ENCODE assay signal across 28 cellular contexts in genomic region chr1:187257476-187257875, GRCh38.
"Had no signal": no experiment of that assay in that cellular context is flagged by ENCODE, and none has a peak within 500 bp of the region (broad histone marks: within the 10 kb centered on the region; RNA-seq: fewer than 3 reads in every experiment).

No MANE protein-coding gene starts in this region.

- DNase-seq: stimulated activated CD4-positive, alpha-beta T cell treated with anti-CD3 and anti-CD28 coated beads, Interleukin-2, amount 100 ng/mL, for 48 hours; stimulated activated CD4-positive, alpha-beta T cell treated with anti-CD3 and anti-CD28 coated beads, Interleukin-4, amount 100 ng/mL, for 1 hour; stimulated activated CD4-positive, alpha-beta T cell treated with anti-CD3 and anti-CD28 coated beads, Interleukin-4, amount 100 ng/mL, for 24 hours; stimulated activated CD4-positive, alpha-beta T cell treated with anti-CD3 and anti-CD28 coated beads, Interleukin-4, amount 100 ng/mL, for 4 hours; stimulated activated CD8-positive, alpha-beta memory T cell treated with anti-CD3 and anti-CD28 coated beads, Interleukin-4, amount 100 ng/mL, for 48 hours; stimulated activated naive B cell treated with anti-CD40 and anti-IgM and Interleukin-4, amounts not matched to agents 10 μg/mL and 1 μg/mL and 100 μg/mL, for 72 hours; stimulated activated naive CD4-positive, alpha-beta T cell; stimulated activated naive CD4-positive, alpha-beta T cell treated with Interleukin-2 at 50 U/mL for 16 hours; stimulated activated naive CD8-positive, alpha-beta T cell treated with anti-CD3 and anti-CD28 coated beads, Interleukin-15, amount 100 ng/mL, for 72 hours; stimulated activated naive CD8-positive, alpha-beta T cell treated with anti-CD3 and anti-CD28 coated beads, Interleukin-15, Interleukin-2, amounts not matched to agents 100 U/mL and 50 U/mL, for 24 hours; stomach; substantia nigra; testis; thyroid gland; tibial artery; transverse colon; trophoblast cell; upper lobe of left lung; upper lobe of right lung; uterus had no signal

- H3K9me3 ChIP-seq: stomach, suprapubic skin, testis, thoracic aorta, thyroid gland, tibial artery, tibial nerve, transverse colon, upper lobe of left lung, upper lobe of right lung, uterus, vagina had no signal

- H3K27ac Mint-ChIP-seq: stimulated activated effector memory CD8-positive, alpha-beta T cell treated with anti-CD3 and anti-CD28 coated beads, Interleukin-12 subunit alpha, Interleukin-12 subunit beta, amount 100 ng/mL, for 72 hours; stimulated activated memory B cell treated with anti-CD40 and anti-IgM and Interleukin-4, amounts not matched to agents 10 μg/mL and 1 μg/mL and 100 μg/mL, for 72 hours; stimulated activated naive B cell treated with anti-CD40 and anti-IgM and Interleukin-4, amounts not matched to agents 10 μg/mL and 1 μg/mL and 100 μg/mL, for 72 hours; stimulated activated naive CD8-positive, alpha-beta T cell treated with anti-CD3 and anti-CD28 coated beads, Interleukin-15, amount 100 ng/mL, for 72 hours; stimulated activated naive CD8-positive, alpha-beta T cell treated with anti-CD3 and anti-CD28 coated beads, Interleukin-15, Interleukin-2, amounts not matched to agents 100 ng/mL and 50 ng/mL, for 24 hours; type B pancreatic cell had no signal

- H3K4me3 Mint-ChIP-seq: stimulated activated effector memory CD8-positive, alpha-beta T cell treated with anti-CD3 and anti-CD28 coated beads, Interleukin-12 subunit alpha, Interleukin-12 subunit beta, amount 100 ng/mL, for 72 hours; stimulated activated memory B cell treated with anti-CD40 and anti-IgM and Interleukin-4, amounts not matched to agents 10 μg/mL and 1 μg/mL and 100 μg/mL, for 72 hours; stimulated activated naive B cell treated with anti-CD40 and anti-IgM and Interleukin-4, amounts not matched to agents 10 μg/mL and 1 μg/mL and 100 μg/mL, for 72 hours; stimulated activated naive CD8-positive, alpha-beta T cell treated with anti-CD3 and anti-CD28 coated beads, Interleukin-15, amount 100 ng/mL, for 72 hours; stimulated activated naive CD8-positive, alpha-beta T cell treated with anti-CD3 and anti-CD28 coated beads, Interleukin-15, Interleukin-2, amounts not matched to agents 100 ng/mL and 50 ng/mL, for 24 hours; type B pancreatic cell had no signal

- H3K27me3 ChIP-seq: stomach, suprapubic skin, testis, thyroid gland, tibial artery, tibial nerve, transverse colon, upper lobe of left lung, upper lobe of right lung, uterus, vagina had no signal

- H3K9me3 Mint-ChIP-seq: stimulated activated memory B cell treated with anti-CD40 and anti-IgM and Interleukin-4, amounts not matched to agents 10 μg/mL and 1 μg/mL and 100 μg/mL, for 72 hours; stimulated activated naive B cell treated with anti-CD40 and anti-IgM and Interleukin-4, amounts not matched to agents 10 μg/mL and 1 μg/mL and 100 μg/mL, for 72 hours; stimulated activated naive CD8-positive, alpha-beta T cell treated with anti-CD3 and anti-CD28 coated beads, Interleukin-15, amount 100 ng/mL, for 72 hours; stimulated activated naive CD8-positive, alpha-beta T cell treated with anti-CD3 and anti-CD28 coated beads, Interleukin-15, Interleukin-2, amounts not matched to agents 100 ng/mL and 50 ng/mL, for 24 hours; type B pancreatic cell had no signal

- H3K36me3 Mint-ChIP-seq: stimulated activated effector memory CD8-positive, alpha-beta T cell treated with anti-CD3 and anti-CD28 coated beads, Interleukin-12 subunit alpha, Interleukin-12 subunit beta, amount 100 ng/mL, for 72 hours; stimulated activated memory B cell treated with anti-CD40 and anti-IgM and Interleukin-4, amounts not matched to agents 10 μg/mL and 1 μg/mL and 100 μg/mL, for 72 hours; stimulated activated naive B cell treated with anti-CD40 and anti-IgM and Interleukin-4, amounts not matched to agents 10 μg/mL and 1 μg/mL and 100 μg/mL, for 72 hours; type B pancreatic cell had no signal

- H3K27me3 Mint-ChIP-seq: stimulated activated memory B cell treated with anti-CD40 and anti-IgM and Interleukin-4, amounts not matched to agents 10 μg/mL and 1 μg/mL and 100 μg/mL, for 72 hours; stimulated activated naive B cell treated with anti-CD40 and anti-IgM and Interleukin-4, amounts not matched to agents 10 μg/mL and 1 μg/mL and 100 μg/mL, for 72 hours; stimulated activated naive CD8-positive, alpha-beta T cell treated with anti-CD3 and anti-CD28 coated beads, Interleukin-15, amount 100 ng/mL, for 72 hours; stimulated activated naive CD8-positive, alpha-beta T cell treated with anti-CD3 and anti-CD28 coated beads, Interleukin-15, Interleukin-2, amounts not matched to agents 100 ng/mL and 50 ng/mL, for 24 hours; type B pancreatic cell had no signal

- ATAC-seq: stimulated activated effector memory CD8-positive, alpha-beta T cell treated with anti-CD3 and anti-CD28 coated beads, Interleukin-12 subunit alpha, Interleukin-12 subunit beta, amount 100 ng/mL, for 72 hours; stimulated activated memory B cell treated with anti-CD40 and anti-IgM and Interleukin-4, amounts not matched to agents 10 μg/mL and 1 μg/mL and 100 μg/mL, for 72 hours; stimulated activated naive B cell treated with anti-CD40 and anti-IgM and Interleukin-4, amounts not matched to agents 10 μg/mL and 1 μg/mL and 100 μg/mL, for 72 hours; stimulated activated naive CD8-positive, alpha-beta T cell treated with anti-CD3 and anti-CD28 coated beads, Interleukin-15, amount 100 ng/mL, for 72 hours; stimulated activated naive CD8-positive, alpha-beta T cell treated with anti-CD3 and anti-CD28 coated beads, Interleukin-15, Interleukin-2, amounts not matched to agents 100 U/mL and 50 U/mL, for 24 hours; upper lobe of right lung had no signal

- H3K4me1 ChIP-seq: stomach, suprapubic skin, testis, thyroid gland, tibial artery, tibial nerve, transverse colon, upper lobe of left lung, upper lobe of right lung, uterus, vagina had no signal

- H3K4me1 Mint-ChIP-seq: stimulated activated effector memory CD8-positive, alpha-beta T cell treated with anti-CD3 and anti-CD28 coated beads, Interleukin-12 subunit alpha, Interleukin-12 subunit beta, amount 100 ng/mL, for 72 hours; stimulated activated memory B cell treated with anti-CD40 and anti-IgM and Interleukin-4, amounts not matched to agents 10 μg/mL and 1 μg/mL and 100 μg/mL, for 72 hours; stimulated activated naive B cell treated with anti-CD40 and anti-IgM and Interleukin-4, amounts not matched to agents 10 μg/mL and 1 μg/mL and 100 μg/mL, for 72 hours; stimulated activated naive CD8-positive, alpha-beta T cell treated with anti-CD3 and anti-CD28 coated beads, Interleukin-15, amount 100 ng/mL, for 72 hours had no signal

- H3K27ac ChIP-seq: stomach, suprapubic skin, testis, thoracic aorta, thyroid gland, tibial artery, tibial nerve, transverse colon, upper lobe of left lung, upper lobe of right lung, uterus, vagina had no signal

- H3K36me3 ChIP-seq: stomach, suprapubic skin, thoracic aorta, thyroid gland, tibial artery, tibial nerve, transverse colon, upper lobe of left lung, upper lobe of right lung, uterus, vagina had no signal

- H3K4me3 ChIP-seq: stomach, suprapubic skin, testis, thoracic aorta, thyroid gland, tibial artery, tibial nerve, transverse colon, upper lobe of left lung, upper lobe of right lung, uterus, vagina had no signal
